8 cellular contexts compared by ENCODE assay signal in the genomic region with DNA sequence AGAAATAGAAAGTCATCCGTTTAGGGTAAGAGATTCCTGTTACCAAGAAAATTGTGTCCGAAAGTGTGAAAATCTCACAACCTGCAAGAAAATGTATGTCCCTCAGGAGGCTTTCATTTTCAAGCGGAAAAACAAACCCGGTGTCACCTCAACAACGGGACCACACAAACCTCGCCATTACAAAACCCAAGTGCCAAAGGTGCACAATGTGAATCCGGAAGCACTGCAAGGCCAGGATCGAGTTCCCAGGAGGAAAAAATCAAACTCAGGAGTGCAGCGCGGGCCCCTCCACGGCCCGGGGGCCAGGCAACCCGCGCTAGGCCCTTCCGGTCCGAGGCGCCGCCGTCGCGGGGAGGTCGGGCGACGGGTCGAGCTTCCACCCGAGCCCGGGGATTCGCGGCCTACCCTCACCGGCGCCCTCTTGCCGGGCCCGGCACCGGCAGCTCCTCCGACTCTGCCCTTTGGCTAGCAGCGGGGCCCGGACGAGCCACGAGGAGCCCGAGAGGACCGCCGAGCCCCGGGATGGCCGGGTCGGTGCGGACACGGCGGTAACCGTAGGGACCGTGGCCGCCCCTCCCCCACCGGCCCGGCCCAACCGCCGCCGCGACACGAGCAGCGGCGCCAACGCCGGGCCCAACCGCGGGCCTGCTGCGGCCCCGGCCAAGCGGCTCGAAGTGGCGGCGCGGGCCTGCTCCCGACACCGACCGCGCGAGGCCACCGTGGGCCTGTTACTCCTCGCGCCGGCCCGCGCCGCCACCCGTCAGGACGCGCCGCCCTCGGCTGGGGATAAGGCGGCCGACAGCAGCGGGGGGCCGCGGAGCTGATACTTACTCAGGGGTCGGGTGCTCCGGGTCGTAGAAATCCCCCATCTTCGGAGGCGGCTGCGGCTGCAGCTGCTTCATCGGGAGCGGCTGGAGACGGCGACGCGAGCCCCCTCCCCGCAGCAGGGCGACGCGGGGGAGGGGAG. TPM values are rescaled to one million over a fixed set of nuclear protein-coding genes. Genes with fewer than 3 reads are reported as not detected.
DNase-seq lines count a peak whose midpoint lies in the region; ATAC-seq lines count a peak whose summit lies in the region.

No MANE protein-coding gene starts in this region.

- H3K9ac ChIP-seq in mesendoderm (ENCODE audit: low read length), result peak overlapping the region; percentile 97

- peak overlapping the region; percentile 99 for H3K4ac ChIP-seq in mesendoderm (ENCODE audit: low read depth, low read length)

- H4K8ac ChIP-seq in mesendoderm (ENCODE audit: low read depth, low read length), result peak overlapping the region; percentile 57

- no peak overlapping the region for H2BK15ac ChIP-seq in mesendoderm (replicated peaks; ENCODE audit: low read depth)

- ATAC-seq in GM18498 (IDR thresholded peaks at IDR 0.05; ENCODE audit: unreplicated experiment) (peak; percentile 34), HG02571 (IDR thresholded peaks at IDR 0.05; ENCODE audit: unreplicated experiment) (peak; percentile 19)

- H3K4me2 ChIP-seq in mesendoderm (ENCODE audit: low read length), result peak overlapping the region; percentile 72

- DNase-seq in NCI-H146 (lab: John Stamatoyannopoulos, UW) (peak; percentile 29), mesendoderm (peak; percentile 52), COLO829 (ENCODE audit: low spot score) (no peak)
- peak; percentile 9 to 40 for DNase-seq in activated CD8-positive, alpha-beta memory T cell treated with anti-CD3 and anti-CD28 coated beads for 1 hour (ENCODE audit: extremely low read depth in 1 of 2, low read depth in 1 of 2)
- peak; percentile 19 to 32 (median 29) for DNase-seq in effector memory CD4-positive, alpha-beta T cell
- DNase-seq in stimulated activated CD8-positive, alpha-beta memory T cell treated with anti-CD3 and anti-CD28 coated beads, Interleukin-12 subunit alpha, Interleukin-12 subunit beta, amount 100 ng/mL, for 24 hours (ENCODE audit: extremely low read depth), result peak; percentile 16

- H3K9me3 ChIP-seq in effector memory CD4-positive, alpha-beta T cell (ENCODE audit: control insufficient read depth, low read length), result no peaks in the 10 kb centered on the region

- H3K36me3 ChIP-seq in effector memory CD4-positive, alpha-beta T cell (ENCODE audit: control insufficient read depth, insufficient read depth, low read length), result no peaks in the 10 kb centered on the region
- H3K36me3 ChIP-seq in mesendoderm (ENCODE audit: control insufficient read depth, insufficient read depth, low read length), result no peaks in the 10 kb centered on the region

- peak overlapping the region; percentile 97 for H3K4me3 ChIP-seq in effector memory CD4-positive, alpha-beta T cell (ENCODE audit: insufficient read depth, low read depth, low read length, poor library complexity, severe bottlenecking)
- peak overlapping the region; percentile 95 for H3K4me3 ChIP-seq in mesendoderm (ENCODE audit: low read length)

- H3K79me2 ChIP-seq in mesendoderm (ENCODE audit: control insufficient read depth, insufficient read depth, low read length), result peaks cover 58% of the 10 kb centered on the region

- H3K27ac ChIP-seq in effector memory CD4-positive, alpha-beta T cell (ENCODE audit: insufficient read depth, low read length, poor library complexity, severe bottlenecking), result peak overlapping the region; percentile 92
- H3K27ac ChIP-seq in mesendoderm (ENCODE audit: low read depth, low read length), result peak overlapping the region; percentile 99

- peaks cover 11% of the 10 kb centered on the region for H3K79me1 ChIP-seq in mesendoderm (ENCODE audit: low read length)

- peak overlapping the region; percentile 86 for H2BK120ac ChIP-seq in mesendoderm (ENCODE audit: low read depth, low read length)

- no peak overlapping the region for H3K23ac ChIP-seq in mesendoderm (ENCODE audit: low read length)

- no CpG with 5 or more reads among the region's 109 CpGs for WGBS in mesendoderm (ENCODE audit: extremely low coverage, insufficient coverage, low lambda C conversion rate)

- peak overlapping the region; percentile 95 for H3K18ac ChIP-seq in mesendoderm (ENCODE audit: low read length)

- no peaks in the 10 kb centered on the region for H3K27me3 ChIP-seq in effector memory CD4-positive, alpha-beta T cell (replicated peaks; ENCODE audit: control insufficient read depth, insufficient read depth, low read length, poor library complexity, severe bottlenecking)
- H3K27me3 ChIP-seq in mesendoderm (ENCODE audit: insufficient read depth, low read length, poor library complexity), result no peaks in the 10 kb centered on the region

- peaks cover 10% of the 10 kb centered on the region for H3K4me1 ChIP-seq in effector memory CD4-positive, alpha-beta T cell (ENCODE audit: control insufficient read depth, insufficient read depth, low read length, poor library complexity, severe bottlenecking)
- H3K4me1 ChIP-seq in mesendoderm (ENCODE audit: control insufficient read depth, low read depth, low read length), result peaks cover 2% of the 10 kb centered on the region

- H2AK5ac ChIP-seq in mesendoderm (ENCODE audit: low read length), result no peak overlapping the region

- H4K5ac ChIP-seq in mesendoderm (ENCODE audit: low read length), result no peak overlapping the region

- peak overlapping the region; percentile 67 for H2BK5ac ChIP-seq in mesendoderm (ENCODE audit: low read length)

- peak overlapping the region; percentile 92 for H3K56ac ChIP-seq in mesendoderm (ENCODE audit: low read length)

RNA-seq across cellular contexts. Expression of a gene that starts 0.6 kb away (rescaled TPM):
- 21.0 TPM for polyA plus RNA-seq in mesendoderm (2013, experiment 1 of 2)
- polyA plus RNA-seq in mesendoderm (2013, experiment 2 of 2), result 20.5 TPM
